In the genomic region with DNA sequence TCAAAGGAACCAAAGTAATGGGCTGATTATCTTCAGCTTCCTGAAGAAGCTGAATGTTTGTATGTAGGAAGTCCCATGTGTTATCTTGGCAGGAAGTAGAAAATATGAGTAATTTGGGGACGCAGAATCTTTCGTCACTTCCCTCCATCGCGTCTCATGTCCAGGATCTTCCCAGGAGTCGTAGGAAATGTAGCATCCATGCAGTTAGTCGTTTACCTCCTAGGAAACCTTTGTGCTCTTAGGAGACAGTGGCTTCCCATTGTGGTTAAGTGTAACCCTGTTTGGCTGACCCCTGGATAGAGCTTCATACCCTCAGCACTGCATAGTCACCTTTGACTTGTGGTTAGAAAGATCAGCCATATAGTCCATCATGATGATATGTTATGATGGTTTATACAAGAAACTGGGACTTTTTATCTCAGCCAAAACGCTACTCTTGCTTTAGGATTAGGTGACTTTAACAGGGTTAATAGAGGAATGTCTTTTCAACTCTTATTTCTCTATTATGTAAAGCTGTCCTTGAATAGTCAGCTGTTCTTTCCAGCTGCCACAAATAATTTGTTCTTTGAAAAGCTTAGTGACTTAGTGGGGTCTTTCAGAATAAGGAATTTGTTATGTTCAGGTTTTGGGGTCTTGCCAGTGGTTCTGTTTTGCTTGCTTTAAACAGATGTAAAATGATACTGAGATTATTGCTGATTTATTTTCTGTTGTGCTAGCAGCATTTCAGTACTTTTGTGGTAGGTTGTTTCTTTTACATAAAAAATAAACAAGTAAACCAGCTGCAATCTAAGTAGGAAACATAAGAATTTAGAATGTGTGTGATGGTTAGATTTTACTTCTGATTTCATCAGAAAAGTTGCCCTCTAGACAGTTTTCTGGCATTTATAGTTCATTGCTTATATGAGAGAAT, we compare ENCODE assay signal across 9 cellular contexts.
DNase-seq lines count a peak whose midpoint lies in the region; ATAC-seq and TF ChIP-seq lines count a peak whose summit lies in the region.
"Had no signal": no experiment of that assay in that cellular context is flagged by ENCODE, and none has a peak within 500 bp of the region (broad histone marks: within the 10 kb centered on the region; RNA-seq: fewer than 3 reads in every experiment).

No MANE protein-coding gene starts in this region.

- peaks cover 40% of the 10 kb centered on the region for H3K4me1 Mint-ChIP-seq in HFFc6 (ENCODE audit: low read depth)

- peaks cover 9% of the 10 kb centered on the region for H3K36me3 Mint-ChIP-seq in HFFc6 (ENCODE audit: low read depth)

- H3K9me3 Mint-ChIP-seq in HFFc6: no peaks in the 10 kb centered on the region

- peaks cover 0 to 40% (median 0%) of the 10 kb centered on the region in 3 donors for H3K36me3 ChIP-seq in Peyer's patch

- no peak for TF ChIP-seq POLR2A in Peyer's patch (IDR thresholded peaks at IDR 0.05)

- H3K4me3 ChIP-seq in GM12865 (ENCODE audit: low read depth, low read length) (peak overlapping the region; percentile 52), Peyer's patch (no peak overlapping the region), skeletal muscle cell (ENCODE audit: low read depth, low read length) (no peak overlapping the region)

- H3K27ac ChIP-seq in Peyer's patch: peak overlapping the region; percentile 54 to 83 (median 74)
- H3K27ac ChIP-seq: VCaP had no signal

- ATAC-seq in GM21390 (IDR thresholded peaks at IDR 0.05; ENCODE audit: unreplicated experiment) (no peak), GM18519 (IDR thresholded peaks at IDR 0.05; ENCODE audit: low FRiP score, unreplicated experiment) (no peak)

- H3K4me1 ChIP-seq in Peyer's patch: peaks cover 0 to 47% (median 19%) of the 10 kb centered on the region in 4 donors

- no peaks in the 10 kb centered on the region for H3K27me3 ChIP-seq in Peyer's patch

- DNase-seq in GM12865 (ENCODE audit: low read depth) (peak; percentile 71), Peyer's patch (no peak), skeletal muscle cell (ENCODE audit: low read depth) (peak; percentile 26), HFFc6 (no peak)
- peak; percentile 21 for DNase-seq in effector CD4-positive, alpha-beta T cell
- DNase-seq in stimulated activated CD4-positive, alpha-beta T cell treated with anti-CD3 and anti-CD28 coated beads, Interleukin-1b, Interleukin-23, amount 100 ng/mL, for 48 hours: no peak

- no peak overlapping the region for H3K4me3 Mint-ChIP-seq in HFFc6

- no peak overlapping the region for H3K27ac Mint-ChIP-seq in HFFc6

- H3K27me3 Mint-ChIP-seq in HFFc6 (ENCODE audit: insufficient read depth): peaks cover 2% of the 10 kb centered on the region; the same call in 1 of the 2 replicates

- H3K9me3 ChIP-seq in Peyer's patch: no peaks in the 10 kb centered on the region

- no peak for TF ChIP-seq CTCF in GM12865 (IDR thresholded peaks at IDR 0.05; ENCODE audit: insufficient read depth, low read depth, low read length, missing control alignments)
- TF ChIP-seq CTCF in Peyer's patch (IDR thresholded peaks at IDR 0.05): no peak
- no peak for TF ChIP-seq CTCF in HFFc6 (IDR thresholded peaks at IDR 0.05)

Comparison
In these comparisons a context has a peak if more than half of its experiments do, and no peak if none do; other contexts are left out.
1. DNase-seq: peak in GM12865 (single experiment), effector CD4-positive, alpha-beta T cell (single experiment) and skeletal muscle cell (single experiment); none in Peyer's patch (0 of 3), stimulated activated CD4-positive, alpha-beta T cell treated with anti-CD3 and anti-CD28 coated beads, Interleukin-1b, Interleukin-23, amount 100 ng/mL, for 48 hours (single experiment) and HFFc6 (single experiment).